ENCODE assay signal across 19 cellular contexts in genomic region chr12:124306686-124307555, GRCh38. TPM values are rescaled to one million over a fixed set of nuclear protein-coding genes. Genes with fewer than 3 reads are reported as not detected.
A peak's percentile ranks its signal among the peaks of the same experiment; 100 is the strongest.
DNase-seq lines count a peak whose midpoint lies in the region; ATAC-seq and TF ChIP-seq lines count a peak whose summit lies in the region.
"Had no signal": no experiment of that assay in that cellular context is flagged by ENCODE, and none has a peak within 500 bp of the region (broad histone marks: within the 10 kb centered on the region; RNA-seq: fewer than 3 reads in every experiment).

No MANE protein-coding gene starts in this region.

- no peak overlapping the region for H3K4me2 ChIP-seq in osteoblast (ENCODE audit: insufficient read depth, low read length)
- H3K4me2 ChIP-seq: A549 had no signal

- DNase-seq in Right ventricle myocardium superior (peak; percentile 26), heart right ventricle (no peak), lower lobe of right lung (peak; percentile 36), osteoblast (ENCODE audit: insufficient read length, low spot score, missing footprints) (peak; percentile 70), OCI-M2 (lab: John Stamatoyannopoulos, UW; ENCODE audit: unreplicated experiment) (no peak), NCI-H526 (lab: John Stamatoyannopoulos, UW) (no peak), GDM1 (lab: John Stamatoyannopoulos, UW) (no peak)
- DNase-seq: AML-193; CD4-positive, alpha-beta memory T cell; DMS153; DMS79; GOT3 had no signal

- H3K36me3 ChIP-seq in heart right ventricle (no peaks in the 10 kb centered on the region), lower lobe of right lung (no peaks in the 10 kb centered on the region), osteoblast (ENCODE audit: insufficient read depth, low read length) (no peaks in the 10 kb centered on the region)
- H3K36me3 ChIP-seq: HAP-1 had no signal

- H3K4me1 ChIP-seq in heart right ventricle = no peaks in the 10 kb centered on the region
- no peaks in the 10 kb centered on the region for H3K4me1 ChIP-seq in lower lobe of right lung
- H3K4me1 ChIP-seq in osteoblast (ENCODE audit: insufficient read depth, low read length) = no peaks in the 10 kb centered on the region
- H3K4me1 ChIP-seq: A549, HAP-1 had no signal

- peaks cover 0 to 8% (median 0%) of the 10 kb centered on the region in 7 donors for H3K27me3 ChIP-seq in heart right ventricle
- no peaks in the 10 kb centered on the region for H3K27me3 ChIP-seq in lower lobe of right lung (ENCODE audit: low read depth)
- no peaks in the 10 kb centered on the region for H3K27me3 ChIP-seq in osteoblast (ENCODE audit: insufficient read depth, low read length)

- TF ChIP-seq CTCF in heart right ventricle (IDR thresholded peaks at IDR 0.05) (no peak), lower lobe of right lung (IDR thresholded peaks at IDR 0.05) (no peak), osteoblast (IDR thresholded peaks at IDR 0.05; ENCODE audit: extremely low read depth, low read depth, low read length) (no peak)

- H3K4me3 ChIP-seq in heart right ventricle = no peak overlapping the region
- H3K4me3 ChIP-seq in lower lobe of right lung = no peak overlapping the region
- H3K4me3 ChIP-seq in osteoblast (ENCODE audit: insufficient read depth, low read length) = no peak overlapping the region
- H3K4me3 ChIP-seq: A549, GM12878, HAP-1 had no signal

- 88 to 90% methylated on average over 28 of the region's 28 CpGs for WGBS in heart right ventricle, 2 donors

- intact Hi-C loops in Right ventricle myocardium superior (cut with DNase I) (no loop called here), heart right ventricle (cut with DNase I) (no loop called here), lower lobe of right lung (cut with DNase I) (no loop called here)

- H3K9me3 ChIP-seq in heart right ventricle (no peaks in the 10 kb centered on the region), lower lobe of right lung (no peaks in the 10 kb centered on the region), osteoblast (ENCODE audit: low read depth, low read length) (no peaks in the 10 kb centered on the region)
- H3K9me3 ChIP-seq: A549, HAP-1 had no signal

- ATAC-seq in Right ventricle myocardium superior (ENCODE audit: poor library complexity) (no peak), heart right ventricle (no peak), lower lobe of right lung (no peak)
- ATAC-seq: A549, GM12878 had no signal

- no peak overlapping the region for H2AFZ ChIP-seq in osteoblast (ENCODE audit: low read length)

- H4K20me1 ChIP-seq in osteoblast (ENCODE audit: insufficient read depth, low read length) = no peaks in the 10 kb centered on the region

- H3K27ac ChIP-seq in heart right ventricle = no peak overlapping the region
- no peak overlapping the region for H3K27ac ChIP-seq in lower lobe of right lung
- H3K27ac ChIP-seq in osteoblast (ENCODE audit: low read depth, low read length) = no peak overlapping the region
- H3K27ac ChIP-seq: 22Rv1, A549 had no signal

- no peaks in the 10 kb centered on the region for H3K79me2 ChIP-seq in osteoblast (ENCODE audit: insufficient read depth, low read length)

RNA-seq across cellular contexts. Expression of gene RFLNA, which starts 12.0 kb away (rescaled TPM):
- total RNA-seq in Right ventricle myocardium superior = 0.16 TPM
- under 1 TPM in 4 of 10 donors, not detected in 6; 0.13 to 0.49 (median 0.37) TPM for total RNA-seq in heart right ventricle
- under 1 TPM; 0.14 to 0.22 TPM for polyA plus RNA-seq in heart right ventricle
- total RNA-seq in lower lobe of right lung = 0.50 TPM
- total RNA-seq in osteoblast = 15.9 and 16.2 TPM in 2 replicates
- total RNA-seq: CD4-positive, alpha-beta memory T cell; GM12878; HT-29 had no signal
- polyA plus RNA-seq: A549; BJ; CD14-positive monocyte; CD4-positive, alpha-beta memory T cell had no signal

Comparison
In these comparisons a context has a peak if more than half of its experiments do, and no peak if none do; other contexts are left out.
1. DNase-seq: peak in Right ventricle myocardium superior (single experiment), lower lobe of right lung (single experiment) and osteoblast (single experiment); none in heart right ventricle (0 of 2), OCI-M2 (single experiment), NCI-H526 (0 of 2) and GDM1 (single experiment).
2. RNA of gene RFLNA, which starts 12.0 kb away (total RNA-seq): 15.9 to 16.2 TPM in osteoblast; 0.50 TPM in lower lobe of right lung (single experiment), 0.16 TPM in Right ventricle myocardium superior (single experiment) and 0.13 to 0.49 TPM in heart right ventricle; every median in the first group is over 10 times any median in the second.